Comparison of ENCODE assay signal across 2 cellular contexts in the genomic region with DNA sequence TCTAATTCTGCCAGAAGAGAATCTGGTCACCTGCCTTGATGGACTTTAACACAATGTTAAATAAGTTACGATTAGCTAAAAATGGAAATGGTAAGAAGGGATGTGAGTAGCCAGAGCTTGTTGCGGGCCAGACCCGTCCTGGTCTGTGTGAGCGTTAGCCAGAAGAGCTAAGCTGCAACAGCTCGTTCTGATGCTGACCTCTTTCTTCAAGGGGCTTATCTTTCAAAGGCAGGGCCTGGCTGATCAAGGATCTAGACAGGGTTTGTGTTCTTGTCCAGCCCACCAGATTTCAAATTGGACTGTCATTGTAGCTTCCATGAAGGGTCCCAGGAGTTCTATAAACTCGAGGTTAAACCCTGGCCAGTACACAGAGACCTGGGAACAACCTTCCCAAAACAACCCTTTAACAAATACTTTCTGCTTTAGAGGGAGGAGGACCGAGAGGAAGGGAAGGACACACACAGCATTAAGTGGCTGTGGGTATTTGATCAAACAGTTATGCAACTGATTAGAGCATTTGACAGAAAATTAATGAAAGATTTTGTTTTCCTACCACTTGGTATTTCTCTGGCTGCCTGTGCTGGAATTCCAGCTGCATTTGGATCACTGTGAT.
TF ChIP-seq lines count a peak whose summit lies in the region.

No MANE protein-coding gene starts in this region.

TF ChIP-seq in IMR-90, 13 proteins besides CTCF, POLR2A, EP300 and RAD21:
- TF ChIP-seq MXI1 (IDR thresholded peaks at IDR 0.05; ENCODE audit: borderline replicate concordance, low read depth, low read length), result no peak
- no peak for TF ChIP-seq MAZ (IDR thresholded peaks at IDR 0.05; ENCODE audit: borderline replicate concordance, low read depth, low read length)
- TF ChIP-seq CEBPB (IDR thresholded peaks at IDR 0.05; ENCODE audit: low read depth, low read length), result no peak
- TF ChIP-seq SMC3 (IDR thresholded peaks at IDR 0.05; ENCODE audit: low read depth, low read length), result no peak
- TF ChIP-seq CHD1 (IDR thresholded peaks at IDR 0.05; ENCODE audit: low read depth, low read length), result no peak
- TF ChIP-seq MAFK (IDR thresholded peaks at IDR 0.05; ENCODE audit: low read depth, low read length), result no peak
- no peak for TF ChIP-seq NFE2L2 (IDR thresholded peaks at IDR 0.05; ENCODE audit: low read depth, low read length)
- no peak for TF ChIP-seq USF2 (IDR thresholded peaks at IDR 0.05; ENCODE audit: low read depth, low read length)
- TF ChIP-seq RFX5 (IDR thresholded peaks at IDR 0.05; ENCODE audit: low read depth, low read length), result no peak
- TF ChIP-seq, protein P1, sequence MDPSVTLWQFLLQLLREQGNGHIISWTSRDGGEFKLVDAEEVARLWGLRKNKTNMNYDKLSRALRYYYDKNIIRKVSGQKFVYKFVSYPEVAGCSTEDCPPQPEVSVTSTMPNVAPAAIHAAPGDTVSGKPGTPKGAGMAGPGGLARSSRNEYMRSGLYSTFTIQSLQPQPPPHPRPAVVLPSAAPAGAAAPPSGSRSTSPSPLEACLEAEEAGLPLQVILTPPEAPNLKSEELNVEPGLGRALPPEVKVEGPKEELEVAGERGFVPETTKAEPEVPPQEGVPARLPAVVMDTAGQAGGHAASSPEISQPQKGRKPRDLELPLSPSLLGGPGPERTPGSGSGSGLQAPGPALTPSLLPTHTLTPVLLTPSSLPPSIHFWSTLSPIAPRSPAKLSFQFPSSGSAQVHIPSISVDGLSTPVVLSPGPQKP (IDR thresholded peaks at IDR 0.05; ENCODE audit: borderline replicate concordance, low read depth, low read length), result no peak
- no peak for TF ChIP-seq RCOR1 (IDR thresholded peaks at IDR 0.05; ENCODE audit: insufficient replicate concordance, low read length)
- TF ChIP-seq FOS (IDR thresholded peaks at IDR 0.05; ENCODE audit: low read depth, low read length), result no peak
- no peak for TF ChIP-seq BHLHE40 (IDR thresholded peaks at IDR 0.05; ENCODE audit: low read depth, low read length)

TF ChIP-seq in GM12891, 5 proteins besides CTCF, POLR2A, EP300 and RAD21 (continued from another document):
- no peak for TF ChIP-seq SPI1 (IDR thresholded peaks at IDR 0.05; ENCODE audit: low read depth, low read length)
- TF ChIP-seq PAX5 (IDR thresholded peaks at IDR 0.05; ENCODE audit: insufficient read depth, low read length, severe bottlenecking), result no peak
- TF ChIP-seq TAF1 (IDR thresholded peaks at IDR 0.05; ENCODE audit: low read depth, low read length), result no peak
- TF ChIP-seq POLR2AphosphoS5 (IDR thresholded peaks at IDR 0.05; ENCODE audit: low read depth, low read length), result no peak
